In the genomic region with DNA sequence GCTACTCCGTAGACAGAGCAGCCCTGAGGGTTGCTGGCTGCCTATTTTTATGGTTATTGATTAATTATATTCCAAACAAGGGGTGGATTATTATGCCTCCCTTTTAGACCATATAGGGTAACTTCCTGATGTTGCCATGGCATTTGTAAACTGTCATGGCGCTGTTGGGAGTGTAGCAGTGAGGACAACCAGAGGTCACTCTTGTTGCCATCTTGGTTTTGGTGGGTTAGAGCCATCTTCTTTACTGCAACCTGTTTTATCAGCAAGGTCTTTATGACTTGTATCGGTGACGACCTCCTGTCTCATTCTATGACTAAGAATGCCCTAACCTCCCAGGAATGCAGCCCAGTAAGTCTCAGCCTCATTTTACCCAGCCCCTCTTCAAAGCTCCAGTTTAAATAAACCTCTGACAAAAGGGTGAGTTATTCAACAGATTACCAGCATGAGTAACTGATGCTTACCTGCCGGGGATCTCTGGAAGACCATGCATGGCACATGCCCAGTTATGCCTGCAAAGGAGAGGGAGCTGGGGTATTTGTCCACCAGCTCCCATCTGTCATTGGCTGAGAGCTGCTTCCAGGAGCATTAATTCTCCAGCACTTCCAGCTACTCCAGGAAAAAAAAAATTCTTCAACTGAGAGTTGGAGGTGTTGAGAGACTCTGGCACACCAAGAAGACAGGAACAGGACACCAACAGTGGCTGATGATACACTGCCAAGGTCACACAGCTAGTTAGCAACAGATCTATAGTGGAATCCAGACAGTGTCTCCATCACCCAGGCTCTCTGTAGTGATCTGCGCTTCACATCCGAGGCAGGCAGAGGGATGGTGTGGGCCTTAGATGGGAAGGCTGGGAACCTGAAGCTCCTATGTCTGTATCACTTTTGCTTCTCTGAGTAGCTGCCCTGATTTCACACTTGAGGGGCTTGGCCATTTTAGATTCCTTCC, we compare ENCODE assay signal across 12 cellular contexts. TPM values are rescaled to one million over a fixed set of nuclear protein-coding genes. Genes with fewer than 3 reads are reported as not detected.
DNase-seq lines count a peak whose midpoint lies in the region; ATAC-seq and TF ChIP-seq lines count a peak whose summit lies in the region.
"Had no signal": no experiment of that assay in that cellular context is flagged by ENCODE, and none has a peak within 500 bp of the region (broad histone marks: within the 10 kb centered on the region; RNA-seq: fewer than 3 reads in every experiment).

No MANE protein-coding gene starts in this region.

- DNase-seq in mammary epithelial cell (peak; percentile 95), breast epithelium (ENCODE audit: low spot score in 2 of 2) (no peak), stomach (no peak)
- peak in 1 of 2 donors; percentile 43 for DNase-seq in activated T-cell treated with anti-CD3 and anti-CD28 coated beads, Interleukin-2, amount 50 U/mL, for 72 hours
- DNase-seq: activated CD4-positive, CD25-positive, alpha-beta regulatory T cell; endodermal cell had no signal

- peaks cover 18 to 41% of the 10 kb centered on the region in 2 donors for H3K36me3 Mint-ChIP-seq in activated T-cell treated with anti-CD3 and anti-CD28 coated beads, Interleukin-2, amount 50 U/mL, for 72 hours (ENCODE audit: insufficient read depth in 2 of 2)

- H3K27ac Mint-ChIP-seq in activated T-cell treated with anti-CD3 and anti-CD28 coated beads, Interleukin-2, amount 50 U/mL, for 72 hours: peak overlapping the region; percentile 82
- H3K27ac Mint-ChIP-seq: stimulated activated memory B cell treated with anti-CD40 and anti-IgM and Interleukin-4, amounts not matched to agents 10 μg/mL and 1 μg/mL and 100 μg/mL, for 72 hours had no signal

- peaks cover 11% of the 10 kb centered on the region for H3K79me2 ChIP-seq in mammary epithelial cell (ENCODE audit: insufficient read depth, low read length)
- H3K79me2 ChIP-seq: parathyroid adenoma had no signal

- no peak overlapping the region for H2AFZ ChIP-seq in mammary epithelial cell (ENCODE audit: low read depth, low read length)
- H2AFZ ChIP-seq: parathyroid adenoma had no signal

- H3K4me3 Mint-ChIP-seq in activated T-cell treated with anti-CD3 and anti-CD28 coated beads, Interleukin-2, amount 50 U/mL, for 72 hours: peak overlapping the region in 1 of 2 donors; percentile 19
- H3K4me3 Mint-ChIP-seq: endodermal cell; stimulated activated memory B cell treated with anti-CD40 and anti-IgM and Interleukin-4, amounts not matched to agents 10 μg/mL and 1 μg/mL and 100 μg/mL, for 72 hours had no signal

- WGBS in mammary epithelial cell (ENCODE audit: low coverage, missing lambda C conversion rate): 42% methylated on average over 7 of the region's 7 CpGs
- WGBS in stomach, 5 donors: 49 to 67% (median 60%) methylated on average over 7 of the region's 7 CpGs

- H3K4me1 ChIP-seq in mammary epithelial cell (ENCODE audit: insufficient read depth, low read length): peaks cover 54% of the 10 kb centered on the region
- no peaks in the 10 kb centered on the region for H3K4me1 ChIP-seq in breast epithelium
- H3K4me1 ChIP-seq in iPS-20b (ENCODE audit: insufficient read depth, low read length): no peaks in the 10 kb centered on the region; the same call in 1 of the 2 replicates
- peaks cover 30 to 54% (median 40%) of the 10 kb centered on the region in 4 donors for H3K4me1 ChIP-seq in stomach

- no peaks in the 10 kb centered on the region for H3K27me3 Mint-ChIP-seq in activated T-cell treated with anti-CD3 and anti-CD28 coated beads, Interleukin-2, amount 50 U/mL, for 72 hours (ENCODE audit: low read depth)
- H3K27me3 Mint-ChIP-seq: stimulated activated memory B cell treated with anti-CD40 and anti-IgM and Interleukin-4, amounts not matched to agents 10 μg/mL and 1 μg/mL and 100 μg/mL, for 72 hours had no signal

- H3K4me1 Mint-ChIP-seq in activated T-cell treated with anti-CD3 and anti-CD28 coated beads, Interleukin-2, amount 50 U/mL, for 72 hours (ENCODE audit: low read depth): peaks cover 88% of the 10 kb centered on the region

- no peak for TF ChIP-seq POLR2A in breast epithelium (IDR thresholded peaks at IDR 0.05)
- no peak for TF ChIP-seq POLR2A in stomach (IDR thresholded peaks at IDR 0.05)

- peaks cover 5% of the 10 kb centered on the region for H3K9me3 ChIP-seq in mammary epithelial cell (replicated peaks; ENCODE audit: insufficient read depth, low read length)
- H3K9me3 ChIP-seq in breast epithelium: no peaks in the 10 kb centered on the region
- no peaks in the 10 kb centered on the region for H3K9me3 ChIP-seq in iPS-20b (ENCODE audit: insufficient read depth, low read depth, low read length)
- H3K9me3 ChIP-seq in stomach: no peaks in the 10 kb centered on the region

- CTCF ChIA-PET in mammary epithelial cell (lab: Charles Lee; ENCODE audit: low non-redundant PET): no interaction called here

- H4K20me1 ChIP-seq in mammary epithelial cell (ENCODE audit: insufficient read depth, low read length): no peaks in the 10 kb centered on the region

- H3K27ac ChIP-seq in mammary epithelial cell (ENCODE audit: insufficient read depth, low read depth, low read length) (peak overlapping the region; percentile 82), breast epithelium (peak overlapping the region in 1 of 2 donors; percentile 7), iPS-20b (ENCODE audit: low read length) (peak overlapping the region; percentile 38), stomach (peak overlapping the region in 4 of 5 donors; percentile 3 to 75 (median 52))
- H3K27ac ChIP-seq: parathyroid adenoma had no signal

- BruUV-seq in mammary epithelial cell (replicated peaks; lab: Mats Ljungman, UMichigan): no TSS peak

- H3K9me3 Mint-ChIP-seq in activated T-cell treated with anti-CD3 and anti-CD28 coated beads, Interleukin-2, amount 50 U/mL, for 72 hours: peaks cover 2 to 9% of the 10 kb centered on the region in 2 donors
- H3K9me3 Mint-ChIP-seq: endodermal cell had no signal

- no peak overlapping the region for H3K9ac ChIP-seq in mammary epithelial cell (ENCODE audit: insufficient read depth, low read length)
- H3K9ac ChIP-seq in iPS-20b (ENCODE audit: low read depth, low read length): no peak overlapping the region; the same call in 1 of the 2 replicates
- H3K9ac ChIP-seq: parathyroid adenoma had no signal

- in situ Hi-C loops in mammary epithelial cell (cut with MboI; ENCODE audit: low sequenced_read_pairs in 2 of 2): loop anchor here in 1 of 2 donors (5.0 to 10.0 kb wide), 2 partner anchors 48 to 131 kb away; no protein-coding TSS in a partner anchor

- no peak for TF ChIP-seq EP300 in stomach (IDR thresholded peaks at IDR 0.05)

- TF ChIP-seq CTCF in mammary epithelial cell (conservative IDR thresholded peaks at IDR 0.05 in 1 of 2, IDR thresholded peaks at IDR 0.05 in 1 of 2; ENCODE audit: extremely low read depth in 1 of 2, insufficient read depth in 1 of 2, low read depth in 1 of 2, low read length in 2 of 2): no peak
- TF ChIP-seq CTCF in breast epithelium (IDR thresholded peaks at IDR 0.05): no peak
- no peak for TF ChIP-seq CTCF in stomach (IDR thresholded peaks at IDR 0.05)

- no peak overlapping the region for H3K4me2 ChIP-seq in mammary epithelial cell (ENCODE audit: insufficient read depth, low read depth, low read length)

- H3K36me3 ChIP-seq in mammary epithelial cell (ENCODE audit: insufficient read depth, low read length): peaks cover 20% of the 10 kb centered on the region
- H3K36me3 ChIP-seq in breast epithelium: no peaks in the 10 kb centered on the region
- peaks cover 14% of the 10 kb centered on the region; the same call in 1 of the 2 replicates for H3K36me3 ChIP-seq in iPS-20b (ENCODE audit: insufficient read depth, low read depth, low read length)
- H3K36me3 ChIP-seq in stomach: peaks cover 38 to 44% (median 41%) of the 10 kb centered on the region in 4 donors

- H3K27me3 ChIP-seq in mammary epithelial cell (ENCODE audit: insufficient read depth, low read length): no peaks in the 10 kb centered on the region
- no peaks in the 10 kb centered on the region for H3K27me3 ChIP-seq in breast epithelium
- no peaks in the 10 kb centered on the region for H3K27me3 ChIP-seq in iPS-20b (ENCODE audit: insufficient read depth, low read length)
- H3K27me3 ChIP-seq in stomach: no peaks in the 10 kb centered on the region

- peak; percentile 10 to 16 for ATAC-seq in activated T-cell treated with anti-CD3 and anti-CD28 coated beads, Interleukin-2, amount 50 U/mL, for 72 hours (replicated peaks in 1 of 2)
- no peak for ATAC-seq in HG03521 (IDR thresholded peaks at IDR 0.05; ENCODE audit: unreplicated experiment)
- ATAC-seq in HG02759 (IDR thresholded peaks at IDR 0.05; ENCODE audit: unreplicated experiment): no peak
- no peak for ATAC-seq in GM18502 (IDR thresholded peaks at IDR 0.05; ENCODE audit: poor library complexity, unreplicated experiment)
- ATAC-seq: stimulated activated memory B cell treated with anti-CD40 and anti-IgM and Interleukin-4, amounts not matched to agents 10 μg/mL and 1 μg/mL and 100 μg/mL, for 72 hours had no signal

- no peak overlapping the region for H3K4me3 ChIP-seq in mammary epithelial cell (replicated peaks in 1 of 3; ENCODE audit: insufficient read depth in 1 of 3, low read depth in 2 of 3, low read length in 3 of 3)
- no peak overlapping the region for H3K4me3 ChIP-seq in breast epithelium
- no peak overlapping the region for H3K4me3 ChIP-seq in iPS-20b (ENCODE audit: low read length)
- H3K4me3 ChIP-seq in stomach: no peak overlapping the region

- dilution Hi-C loops in mammary epithelial cell (cut with HindIII; ENCODE audit: low sequenced_read_pairs): loop anchor here (5.0 kb wide), 1 partner anchor 92 kb away; no protein-coding TSS in a partner anchor

- intact Hi-C loops in mammary epithelial cell (cut with micrococcal nuclease): loop anchor here (1.0 to 5.0 kb wide), 3 partner anchors 39 to 1528 kb away; no protein-coding TSS in a partner anchor
- intact Hi-C loops in breast epithelium (cut with DNase I; ENCODE audit: low total_unique reads): loop anchor here (5.0 kb wide), 1 partner anchor 408 kb away; no protein-coding TSS in a partner anchor
- intact Hi-C loops in stomach (cut with DNase I; ENCODE audit: low total_unique reads): loop anchor here (10.0 kb wide), 1 partner anchor 51 kb away; the partner anchor contains the start of gene IL4R

RNA-seq across cellular contexts. Expression of gene IL21R, which starts 36.6 kb away (rescaled TPM):
- under 1 TPM; 0.17 to 0.64 TPM for total RNA-seq in mammary epithelial cell
- 5.4 TPM for polyA plus RNA-seq in mammary epithelial cell
- 11.3 TPM for polyA minus RNA-seq in mammary epithelial cell
- under 1 TPM in 2 of 3 donors, not detected in 1; 0.16 to 0.33 TPM for total RNA-seq in breast epithelium
- total RNA-seq in activated T-cell treated with anti-CD3 and anti-CD28 coated beads, Interleukin-2, amount 50 U/mL, for 72 hours: 100 to 1,000 TPM; 155 to 166 TPM
- total RNA-seq in stomach: under 1 TPM in 2 of 5 donors, not detected in 3; 0.14 to 0.73 TPM
- polyA plus RNA-seq in stomach: under 1 TPM in 2 of 3 donors, not detected in 1; 0.33 to 0.44 TPM

RNA-seq across cellular contexts. Expression of gene IL4R, which starts 51.6 kb away (rescaled TPM):
- 100 to 1,000 TPM in 1 of 2 donors, 10 to 100 TPM in 1; 69.8 to 152 TPM for total RNA-seq in mammary epithelial cell
- 94.9 TPM for polyA plus RNA-seq in mammary epithelial cell
- 198 TPM for polyA minus RNA-seq in mammary epithelial cell
- 10 to 100 TPM; 18.7 to 53.4 (median 51.8) TPM for total RNA-seq in breast epithelium
- 100 to 1,000 TPM; 313 to 348 TPM for total RNA-seq in activated T-cell treated with anti-CD3 and anti-CD28 coated beads, Interleukin-2, amount 50 U/mL, for 72 hours
- total RNA-seq in stomach: 100 to 1,000 TPM in 2 of 5 donors, 10 to 100 TPM in 3; 23.9 to 120 (median 55.2) TPM
- 10 to 100 TPM; 17.4 to 55.8 (median 18.9) TPM for polyA plus RNA-seq in stomach

Comparison
In these comparisons a context has a peak if more than half of its experiments do, and no peak if none do; other contexts are left out.
1. ATAC-seq: peak in activated T-cell treated with anti-CD3 and anti-CD28 coated beads, Interleukin-2, amount 50 U/mL, for 72 hours (2 of 2); none in HG03521 (single experiment), HG02759 (single experiment) and GM18502 (single experiment).
2. RNA of gene IL21R, which starts 36.6 kb away (total RNA-seq): 155 to 166 TPM in activated T-cell treated with anti-CD3 and anti-CD28 coated beads, Interleukin-2, amount 50 U/mL, for 72 hours; 0.17 to 0.64 TPM in mammary epithelial cell, 0.16 to 0.33 TPM in breast epithelium and 0.14 to 0.73 TPM in stomach; every median in the first group is over 10 times any median in the second.